In the genomic region with DNA sequence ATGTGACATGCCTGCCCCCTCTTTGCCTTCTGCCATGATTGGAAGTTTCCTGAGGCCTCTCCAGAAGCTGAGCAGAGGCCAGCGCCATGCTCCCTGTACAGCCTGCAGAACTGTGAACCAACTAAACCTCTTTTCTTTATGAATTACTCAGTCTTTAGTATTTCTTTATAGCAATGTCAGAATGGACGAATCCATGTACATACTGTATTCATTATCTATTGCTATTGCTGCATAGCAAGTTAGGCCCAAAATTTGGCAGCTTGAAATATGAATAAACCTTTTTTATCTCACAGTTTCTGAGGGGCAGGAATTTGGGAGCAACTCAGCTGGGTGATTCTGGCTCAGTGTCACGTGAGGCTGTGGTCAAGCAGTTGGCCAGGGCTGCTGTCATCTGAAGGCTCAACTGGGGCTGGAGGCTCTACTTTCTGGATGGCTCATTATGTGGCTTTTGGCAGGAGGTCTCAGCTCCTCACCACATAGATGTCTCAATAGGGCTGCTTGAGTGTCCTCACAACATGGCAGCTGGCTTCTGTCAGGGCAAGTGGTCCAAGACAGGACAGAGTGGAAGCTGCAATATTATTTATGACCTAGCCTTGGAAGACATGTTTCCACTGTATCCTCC, we compare ENCODE assay signal across 27 cellular contexts. TPM values are rescaled to one million over a fixed set of nuclear protein-coding genes. Genes with fewer than 3 reads are reported as not detected.
"Had no signal": no experiment of that assay in that cellular context is flagged by ENCODE, and none has a peak within 500 bp of the region (broad histone marks: within the 10 kb centered on the region; RNA-seq: fewer than 3 reads in every experiment).

No MANE protein-coding gene starts in this region.

- H3K27ac ChIP-seq: esophagus squamous epithelium, heart left ventricle, neutrophil, sigmoid colon, skin epidermis, stomach, thoracic aorta, transverse colon had no signal

- H3K27ac Mint-ChIP-seq: effector memory CD8-positive, alpha-beta T cell had no signal

- H3K9me3 ChIP-seq: neutrophil had no signal

- DNase-seq: effector memory CD8-positive, alpha-beta T cell; esophagus squamous epithelium; heart left ventricle; hippocampal formation; left colon; left ventricle myocardium superior; mesenchymal stem cell; midbrain; posterior cingulate gyrus; sigmoid colon; stimulated activated CD4-positive, alpha-beta T cell treated with anti-CD3 and anti-CD28 coated beads, Interleukin-2, amount 100 ng/mL, for 24 hours; stimulated activated CD4-positive, alpha-beta T cell treated with anti-CD3 and anti-CD28 coated beads, Interleukin-4, amount 100 ng/mL, for 4 hours; stimulated activated naive CD4-positive, alpha-beta T cell; stomach; substantia nigra; transverse colon had no signal

- H3K4me1 ChIP-seq: sigmoid colon, stomach had no signal

- H3K36me3 ChIP-seq: esophagus squamous epithelium, heart left ventricle, neutrophil, sigmoid colon, stomach, thoracic aorta, transverse colon had no signal

- H3K27me3 ChIP-seq: sigmoid colon, transverse colon had no signal

- H3K4me3 ChIP-seq: esophagus squamous epithelium, heart left ventricle, lung, sigmoid colon, skin epidermis, stomach, thoracic aorta, transverse colon had no signal

- ATAC-seq: effector memory CD8-positive, alpha-beta T cell; heart left ventricle; left colon; left ventricle myocardium superior had no signal

- H3K4me3 Mint-ChIP-seq: effector memory CD8-positive, alpha-beta T cell had no signal

RNA-seq across cellular contexts. Expression of a gene that starts 53.1 kb away (rescaled TPM):
- total RNA-seq: epithelial cell of proximal tubule, esophagus squamous epithelium, frontal cortex, glomerular endothelial cell, heart left ventricle, kidney epithelial cell, left colon, left ventricle myocardium superior, lung, osteocyte, pulmonary artery endothelial cell, sigmoid colon, stomach, thoracic aorta, transverse colon, ureter had no signal

RNA-seq across cellular contexts. Expression of a gene that starts 57.4 kb away (rescaled TPM):
- total RNA-seq: epithelial cell of proximal tubule, esophagus squamous epithelium, frontal cortex, glomerular endothelial cell, heart left ventricle, kidney epithelial cell, left colon, left ventricle myocardium superior, lung, osteocyte, pulmonary artery endothelial cell, sigmoid colon, stomach, thoracic aorta, transverse colon, ureter had no signal
